In genomic region chr19:11756965-11757364, GRCh38 we compare ENCODE assay signal across 29 cellular contexts.
"Had no signal": no experiment of that assay in that cellular context is flagged by ENCODE, and none has a peak within 500 bp of the region (broad histone marks: within the 10 kb centered on the region; RNA-seq: fewer than 3 reads in every experiment).

No MANE protein-coding gene starts in this region.

- H3K4me3 ChIP-seq: colonic mucosa, coronary artery, dorsolateral prefrontal cortex, esophagus muscularis mucosa, esophagus squamous epithelium, gastrocnemius medialis, gastroesophageal sphincter, heart left ventricle, heart right ventricle, hepatocyte had no signal

- H3K9me3 ChIP-seq: colonic mucosa had no signal

- H3K4me1 Mint-ChIP-seq: endodermal cell had no signal

- H3K27me3 ChIP-seq: colonic mucosa, dorsolateral prefrontal cortex, foreskin keratinocyte, gastroesophageal sphincter, heart right ventricle, hepatocyte had no signal

- FAIRE-seq: endometrium, endothelial cell of umbilical vein, frontal cortex had no signal

- H3K79me2 ChIP-seq: hepatocyte had no signal

- H3K27ac ChIP-seq: colonic mucosa, coronary artery, dorsolateral prefrontal cortex, epithelial cell of prostate, esophagus muscularis mucosa, esophagus squamous epithelium, foreskin keratinocyte, gastrocnemius medialis, gastroesophageal sphincter, heart left ventricle, heart right ventricle, hepatocyte had no signal

- ATAC-seq: effector memory CD8-positive, alpha-beta T cell; esophagus mucosa; foreskin keratinocyte; gastrocnemius medialis; gastroesophageal sphincter; heart left ventricle; heart right ventricle had no signal

- H3K36me3 ChIP-seq: colonic mucosa, esophagus muscularis mucosa, esophagus squamous epithelium, gastrocnemius medialis, gastroesophageal sphincter, heart left ventricle, heart right ventricle had no signal

- H3K4me2 ChIP-seq: hepatocyte had no signal

- H3K27ac Mint-ChIP-seq: dendritic cell treated with granulocyte-macrophage colony-stimulating factor and Interleukin-4, amounts not matched to agents 40 ng/mL and 50 ng/mL, for 4 days; effector memory CD8-positive, alpha-beta T cell; endodermal cell had no signal

- H3K4me1 ChIP-seq: colonic mucosa, esophagus muscularis mucosa, esophagus squamous epithelium, foreskin keratinocyte, gastrocnemius medialis, gastroesophageal sphincter, heart left ventricle, heart right ventricle had no signal

- H3K4me3 Mint-ChIP-seq: dendritic cell treated with granulocyte-macrophage colony-stimulating factor and Interleukin-4, amounts not matched to agents 40 ng/mL and 50 ng/mL, for 4 days; effector memory CD8-positive, alpha-beta T cell; endodermal cell had no signal

- DNase-seq: colonic mucosa; cortex of kidney; dermis blood vessel endothelial cell; dorsolateral prefrontal cortex; effector CD4-positive, alpha-beta T cell; effector CD8-positive, alpha-beta T cell; effector memory CD4-positive, alpha-beta T cell; effector memory CD8-positive, alpha-beta T cell; endodermal cell; erythroblast; esophagus squamous epithelium; foreskin fibroblast; foreskin keratinocyte; foreskin melanocyte; gastrocnemius medialis; glutamatergic neuron; head of caudate nucleus; heart left ventricle; heart right ventricle had no signal

- H2AFZ ChIP-seq: hepatocyte had no signal
